In the genomic region with DNA sequence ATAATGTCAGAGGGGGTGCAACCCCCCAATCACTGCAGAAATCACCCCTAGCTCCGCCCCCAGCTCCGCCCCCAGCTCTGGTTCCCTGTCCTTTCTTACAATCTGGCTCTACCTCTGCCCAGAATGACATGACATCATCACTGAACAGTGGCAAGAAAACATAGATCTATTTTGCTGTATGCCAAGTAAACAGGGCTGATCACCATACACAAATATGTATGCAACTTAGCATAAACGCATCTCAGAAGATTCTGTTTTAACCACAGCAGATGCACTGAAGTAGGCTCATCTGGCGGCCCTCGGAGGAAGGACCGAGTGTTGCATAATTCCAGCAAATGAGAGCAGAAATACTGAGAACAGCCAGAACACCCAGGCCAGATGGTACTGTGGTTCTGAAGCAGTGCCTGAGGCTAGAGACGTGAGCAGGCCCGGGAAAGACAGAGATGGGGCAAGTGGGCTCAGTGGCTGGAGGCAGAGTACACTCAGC, we compare ENCODE assay signal across 8 cellular contexts.
A peak's percentile ranks its signal among the peaks of the same experiment; 100 is the strongest.
DNase-seq lines count a peak whose midpoint lies in the region; ATAC-seq and TF ChIP-seq lines count a peak whose summit lies in the region.
"Had no signal": no experiment of that assay in that cellular context is flagged by ENCODE, and none has a peak within 500 bp of the region (broad histone marks: within the 10 kb centered on the region; RNA-seq: fewer than 3 reads in every experiment).

No MANE protein-coding gene starts in this region.

- ATAC-seq in GM21717 (IDR thresholded peaks at IDR 0.05; ENCODE audit: unreplicated experiment) (peak; percentile 25), HG02623 (IDR thresholded peaks at IDR 0.05; ENCODE audit: unreplicated experiment) (no peak), GM21576 (IDR thresholded peaks at IDR 0.05; ENCODE audit: unreplicated experiment) (no peak)

- no peak for TF ChIP-seq CTCF in RWPE1 (conservative IDR thresholded peaks at IDR 0.05; ENCODE audit: low read depth)

- POLR2A ChIA-PET in RWPE1 (lab: Yijun Ruan, JAX; ENCODE audit: low non-redundant PET) = no interaction called here

- no peak for DNase-seq in RWPE1 (ENCODE audit: low spot score)
- peak in 11 of 61 donors; percentile 10 to 47 (median 26) for DNase-seq in caudate nucleus (lab: John Stamatoyannopoulos, UW)
- DNase-seq in myocyte (ENCODE audit: low read depth) = peak; percentile 51
- no peak for DNase-seq in cerebellar nuclear complex (lab: John Stamatoyannopoulos, UW)

- peak overlapping the region; percentile 74 for H3K27ac ChIP-seq in RWPE1
- H3K27ac ChIP-seq in caudate nucleus (ENCODE audit: low read depth, low read length) = peak overlapping the region; percentile 56
- H3K27ac ChIP-seq: SJSA1 had no signal

- CTCF ChIA-PET in RWPE1 (lab: Yijun Ruan, JAX) = no interaction called here
